In the genomic region with DNA sequence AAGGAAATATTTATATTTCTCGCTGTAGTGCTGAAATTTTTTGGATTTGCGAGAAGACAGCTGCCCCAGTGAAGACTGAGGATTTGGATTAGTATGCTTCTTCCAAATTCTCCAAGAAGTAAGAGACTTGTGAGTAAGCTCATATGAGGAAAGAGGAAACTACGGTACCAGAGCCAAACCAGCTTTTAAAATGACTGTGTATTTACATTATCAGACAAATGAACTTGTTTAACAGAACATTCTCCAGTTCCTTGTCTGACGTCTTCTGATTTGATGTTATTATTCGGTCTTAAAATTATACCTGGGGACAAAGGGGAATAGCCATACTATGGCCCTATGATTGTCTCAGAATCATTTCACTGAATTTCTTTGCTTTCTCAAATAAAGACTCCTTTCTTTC, we compare ENCODE assay signal across 38 cellular contexts. TPM values are rescaled to one million over a fixed set of nuclear protein-coding genes. Genes with fewer than 3 reads are reported as not detected.
DNase-seq lines count a peak whose midpoint lies in the region; ATAC-seq and TF ChIP-seq lines count a peak whose summit lies in the region.
"Had no signal": no experiment of that assay in that cellular context is flagged by ENCODE, and none has a peak within 500 bp of the region (broad histone marks: within the 10 kb centered on the region; RNA-seq: fewer than 3 reads in every experiment).

No MANE protein-coding gene starts in this region.

- intact Hi-C loops in dendritic cell treated with granulocyte-macrophage colony-stimulating factor and Interleukin-4, amounts not matched to agents 40 ng/mL and 50 ng/mL, for 4 days (cut with micrococcal nuclease) = loop anchor here (10.0 kb wide), 1 partner anchor 264 kb away; no protein-coding TSS in a partner anchor
- intact Hi-C loops in Calu3 (cut with micrococcal nuclease; ENCODE audit: unreplicated experiment) = loop anchor here (10.0 kb wide), 1 partner anchor 274 kb away; no protein-coding TSS in a partner anchor

- H3K9me3 Mint-ChIP-seq in dendritic cell treated with granulocyte-macrophage colony-stimulating factor and Interleukin-4, amounts not matched to agents 40 ng/mL and 50 ng/mL, for 4 days = peaks cover 9% of the 10 kb centered on the region
- no peaks in the 10 kb centered on the region for H3K9me3 Mint-ChIP-seq in Calu3 (ENCODE audit: low read depth, unreplicated experiment)
- H3K9me3 Mint-ChIP-seq: activated B cell treated with CpG ODN at 0.5 μM for 24 hours; activated CD4-positive, alpha-beta T cell treated with anti-CD3 and anti-CD28 coated beads, Interleukin-2, amount 10 ng/mL, durations not matched to agents 7 days and 5 days; effector memory CD8-positive, alpha-beta T cell; naive B cell; stimulated activated naive CD8-positive, alpha-beta T cell treated with anti-CD3 and anti-CD28 coated beads, Interleukin-15, amount 100 ng/mL, for 72 hours had no signal

- peak overlapping the region; percentile 23 for H3K4me3 Mint-ChIP-seq in dendritic cell treated with granulocyte-macrophage colony-stimulating factor and Interleukin-4, amounts not matched to agents 40 ng/mL and 50 ng/mL, for 4 days
- no peak overlapping the region for H3K4me3 Mint-ChIP-seq in Calu3 (ENCODE audit: low read depth, unreplicated experiment)
- H3K4me3 Mint-ChIP-seq: activated B cell treated with CpG ODN at 0.5 μM for 24 hours; activated CD4-positive, alpha-beta T cell treated with anti-CD3 and anti-CD28 coated beads, Interleukin-2, amount 10 ng/mL, durations not matched to agents 7 days and 5 days; activated naive CD8-positive, alpha-beta T cell; effector memory CD8-positive, alpha-beta T cell; naive B cell; stimulated activated naive CD8-positive, alpha-beta T cell treated with anti-CD3 and anti-CD28 coated beads, Interleukin-15, amount 100 ng/mL, for 72 hours had no signal

- no peaks in the 10 kb centered on the region for H3K27me3 Mint-ChIP-seq in dendritic cell treated with granulocyte-macrophage colony-stimulating factor and Interleukin-4, amounts not matched to agents 40 ng/mL and 50 ng/mL, for 4 days
- H3K27me3 Mint-ChIP-seq in Calu3 (ENCODE audit: unreplicated experiment) = no peaks in the 10 kb centered on the region

- H2AFZ ChIP-seq in osteoblast (ENCODE audit: low read length) = no peak overlapping the region

- H3K36me3 Mint-ChIP-seq in dendritic cell treated with granulocyte-macrophage colony-stimulating factor and Interleukin-4, amounts not matched to agents 40 ng/mL and 50 ng/mL, for 4 days (ENCODE audit: low read depth) = peaks cover 17% of the 10 kb centered on the region
- no peaks in the 10 kb centered on the region for H3K36me3 Mint-ChIP-seq in Calu3 (ENCODE audit: insufficient read depth, unreplicated experiment)
- H3K36me3 Mint-ChIP-seq: activated naive CD8-positive, alpha-beta T cell; naive B cell had no signal

- H4K20me1 ChIP-seq in osteoblast (ENCODE audit: insufficient read depth, low read length) = no peaks in the 10 kb centered on the region
- H4K20me1 ChIP-seq: BLaER1 had no signal

- TF ChIP-seq CTCF in osteoblast (IDR thresholded peaks at IDR 0.05; ENCODE audit: extremely low read depth, low read depth, low read length) = no peak
- TF ChIP-seq CTCF in Peyer's patch (IDR thresholded peaks at IDR 0.05) = no peak
- TF ChIP-seq CTCF in Calu3 (IDR thresholded peaks at IDR 0.05; ENCODE audit: unreplicated experiment) = no peak

- no TSS peak for BruUV-seq in Calu3 (replicated peaks; lab: Mats Ljungman, UMichigan)

- no peaks in the 10 kb centered on the region for H3K9me3 ChIP-seq in osteoblast (ENCODE audit: low read depth, low read length)
- no peaks in the 10 kb centered on the region for H3K9me3 ChIP-seq in Peyer's patch
- H3K9me3 ChIP-seq: BLaER1, colonic mucosa, heart right ventricle, neutrophil, right lobe of liver, SJSA1, thyroid gland, uterus had no signal

- CTCF ChIA-PET in Calu3 (lab: Charles Lee) = interaction anchor here (2.0 kb wide), 1 partner anchor 8 kb away, joined by 5 read pairs; no protein-coding TSS in a partner anchor

- H3K27me3 ChIP-seq in osteoblast (ENCODE audit: insufficient read depth, low read length) (no peaks in the 10 kb centered on the region), Peyer's patch (no peaks in the 10 kb centered on the region)
- H3K27me3 ChIP-seq: BLaER1, cardiac muscle cell, colonic mucosa, neutrophil, right lobe of liver, SJSA1, thyroid gland, uterus had no signal

- no peak for ATAC-seq in GM19023 (IDR thresholded peaks at IDR 0.05; ENCODE audit: unreplicated experiment)
- ATAC-seq: effector memory CD8-positive, alpha-beta T cell; heart right ventricle; HepG2; right lobe of liver; stimulated activated naive CD8-positive, alpha-beta T cell treated with anti-CD3 and anti-CD28 coated beads, Interleukin-15, amount 100 ng/mL, for 72 hours had no signal

- H3K4me2 ChIP-seq in osteoblast (ENCODE audit: insufficient read depth, low read length) = no peak overlapping the region
- H3K4me2 ChIP-seq: BLaER1 had no signal

- H3K36me3 ChIP-seq in osteoblast (ENCODE audit: insufficient read depth, low read length) = no peaks in the 10 kb centered on the region
- no peaks in the 10 kb centered on the region for H3K36me3 ChIP-seq in Peyer's patch
- H3K36me3 ChIP-seq: BLaER1, cardiac muscle cell, colonic mucosa, heart right ventricle, right lobe of liver, SJSA1, thyroid gland, uterus had no signal

- H3K4me1 Mint-ChIP-seq in dendritic cell treated with granulocyte-macrophage colony-stimulating factor and Interleukin-4, amounts not matched to agents 40 ng/mL and 50 ng/mL, for 4 days (ENCODE audit: low read depth) = peaks cover 15% of the 10 kb centered on the region
- H3K4me1 Mint-ChIP-seq in Calu3 (ENCODE audit: low read depth, unreplicated experiment) = peaks cover 11% of the 10 kb centered on the region
- H3K4me1 Mint-ChIP-seq: activated B cell treated with CpG ODN at 0.5 μM for 24 hours; activated CD4-positive, alpha-beta T cell treated with anti-CD3 and anti-CD28 coated beads, Interleukin-2, amount 10 ng/mL, durations not matched to agents 7 days and 5 days; naive B cell; stimulated activated naive CD8-positive, alpha-beta T cell treated with anti-CD3 and anti-CD28 coated beads, Interleukin-15, amount 100 ng/mL, for 72 hours had no signal

- H3K4me3 ChIP-seq in osteoblast (ENCODE audit: insufficient read depth, low read length) = no peak overlapping the region
- H3K4me3 ChIP-seq in Peyer's patch = no peak overlapping the region
- H3K4me3 ChIP-seq: BLaER1, cardiac muscle cell, colonic mucosa, heart right ventricle, right lobe of liver, SJSA1, thyroid gland, uterus had no signal

- H3K27ac ChIP-seq in osteoblast (ENCODE audit: low read depth, low read length) = no peak overlapping the region
- no peak overlapping the region for H3K27ac ChIP-seq in Peyer's patch
- H3K27ac ChIP-seq: BLaER1, cardiac muscle cell, colonic mucosa, heart right ventricle, neutrophil, right lobe of liver, SJSA1, thyroid gland, uterus had no signal

- no peak for TF ChIP-seq POLR2A in Peyer's patch (IDR thresholded peaks at IDR 0.05)

- no peaks in the 10 kb centered on the region for H3K79me2 ChIP-seq in osteoblast (ENCODE audit: insufficient read depth, low read length)

- H3K4me1 ChIP-seq in osteoblast (ENCODE audit: insufficient read depth, low read length) (no peaks in the 10 kb centered on the region), Peyer's patch (no peaks in the 10 kb centered on the region)
- H3K4me1 ChIP-seq: BLaER1, colonic mucosa, heart right ventricle, right lobe of liver, thyroid gland, uterus had no signal

- H3K27ac Mint-ChIP-seq in dendritic cell treated with granulocyte-macrophage colony-stimulating factor and Interleukin-4, amounts not matched to agents 40 ng/mL and 50 ng/mL, for 4 days = peak overlapping the region; percentile 69
- H3K27ac Mint-ChIP-seq in Calu3 (ENCODE audit: unreplicated experiment) = no peak overlapping the region
- H3K27ac Mint-ChIP-seq: activated B cell treated with CpG ODN at 0.5 μM for 24 hours; activated CD4-positive, alpha-beta T cell treated with anti-CD3 and anti-CD28 coated beads, Interleukin-2, amount 10 ng/mL, durations not matched to agents 7 days and 5 days; activated naive CD8-positive, alpha-beta T cell; effector memory CD8-positive, alpha-beta T cell; naive B cell; stimulated activated naive CD8-positive, alpha-beta T cell treated with anti-CD3 and anti-CD28 coated beads, Interleukin-15, amount 100 ng/mL, for 72 hours had no signal

- peak; percentile 18 to 35 for DNase-seq in AML-193 (lab: John Stamatoyannopoulos, UW)
- DNase-seq in M059J (ENCODE audit: low read depth) = peak; percentile 33
- peak; percentile 92 for DNase-seq in osteoblast (ENCODE audit: insufficient read length, low spot score, missing footprints)
- DNase-seq in Peyer's patch = no peak
- DNase-seq in Calu3 = no peak
- DNase-seq: ACHN; activated B cell treated with CpG ODN at 0.5 μM for 24 hours; activated CD4-positive, alpha-beta T cell treated with anti-CD3 and anti-CD28 coated beads, Interleukin-2, amount 10 ng/mL, durations not matched to agents 7 days and 5 days; activated effector memory CD4-positive, alpha-beta T cell treated with anti-CD3 and anti-CD28 coated beads, Interleukin-2, amount 50 U/mL, for 16 hours; anterior cingulate cortex; colonic mucosa; effector memory CD8-positive, alpha-beta T cell; foreskin melanocyte; heart right ventricle; midbrain; naive B cell; NCI-H1105; NCI-H187 treated with DMSO at 0.1 percent for 48 hours; NCI-H524; right lobe of liver; stimulated activated CD4-positive, alpha-beta T cell treated with anti-CD3 and anti-CD28 coated beads, Interleukin-2, amount 100 ng/mL, for 48 hours; stimulated activated naive CD8-positive, alpha-beta T cell treated with anti-CD3 and anti-CD28 coated beads, Interleukin-15, amount 100 ng/mL, for 72 hours; T1000; thyroid gland; uterus had no signal

RNA-seq across cellular contexts. Expression of a gene that starts 8.0 kb away (rescaled TPM):
- total RNA-seq in M059J (2014; rRNA removed; shearing (Covaris generic)) = 0.12 and 0.15 TPM in 2 replicates
- not detected in 2 replicates for total RNA-seq in osteoblast
- not detected for total RNA-seq in Peyer's patch
- not detected in 2 replicates for total RNA-seq in Calu3 (2022)
- total RNA-seq: activated B cell treated with CpG ODN at 0.5 μM for 24 hours; activated CD8-positive, alpha-beta memory T cell treated with anti-CD3 and anti-CD28 coated beads for 36 hours; cardiac muscle cell; colonic mucosa; HepG2; kidney epithelial cell; LHCN-M2; right lobe of liver; SJSA1; uterus had no signal

RNA-seq across cellular contexts. Expression of a gene that starts 12.1 kb away (rescaled TPM):
- 0.07 TPM in 1 of 2 replicates, not detected in the other for total RNA-seq in M059J (2014; rRNA removed; shearing (Covaris generic))
- not detected in 2 replicates for total RNA-seq in osteoblast
- total RNA-seq in Peyer's patch = 1 to 10 TPM in 1 of 4 donors, not detected in 3; 2.5 TPM
- not detected in 2 replicates for total RNA-seq in Calu3 (2022)
- total RNA-seq: activated B cell treated with CpG ODN at 0.5 μM for 24 hours; activated CD4-positive, alpha-beta T cell treated with anti-CD3 and anti-CD28 coated beads, Interleukin-2, amount 10 ng/mL, durations not matched to agents 7 days and 5 days; activated CD8-positive, alpha-beta memory T cell treated with anti-CD3 and anti-CD28 coated beads for 36 hours; cardiac muscle cell; HepG2; kidney epithelial cell; LHCN-M2; lower leg skin; posterior vena cava; right lobe of liver; SJSA1; thyroid gland had no signal

RNA-seq across cellular contexts. Expression of a gene that starts 19.5 kb away (rescaled TPM):
- total RNA-seq in M059J (2014; rRNA removed; shearing (Covaris generic)) = not detected in 2 replicates
- total RNA-seq in osteoblast (not detected in 2 replicates), Peyer's patch (not detected), Calu3 (2022) (not detected in 2 replicates)
- total RNA-seq: activated B cell treated with CpG ODN at 0.5 μM for 24 hours; activated CD4-positive, alpha-beta T cell treated with anti-CD3 and anti-CD28 coated beads, Interleukin-2, amount 10 ng/mL, durations not matched to agents 7 days and 5 days; activated CD8-positive, alpha-beta memory T cell treated with anti-CD3 and anti-CD28 coated beads for 36 hours; colonic mucosa; heart right ventricle; HepG2; kidney epithelial cell; LHCN-M2; lower leg skin; posterior vena cava; SJSA1; thyroid gland had no signal

RNA-seq across cellular contexts. Expression of a gene that starts 47.2 kb away (rescaled TPM):
- not detected in 2 replicates for total RNA-seq in M059J (2014; rRNA removed; shearing (Covaris generic))
- total RNA-seq in osteoblast (0.29 and 0.72 TPM in 2 replicates), Peyer's patch (10 to 100 TPM in 1 of 4 donors, not detected in 3; 10.7 TPM), Calu3 (2022) (not detected in 2 replicates)
- total RNA-seq: activated B cell treated with CpG ODN at 0.5 μM for 24 hours; activated CD8-positive, alpha-beta memory T cell treated with anti-CD3 and anti-CD28 coated beads for 36 hours; cardiac muscle cell; HepG2; kidney epithelial cell; LHCN-M2; SJSA1 had no signal

Comparison
In these comparisons a context has a peak if more than half of its experiments do, and no peak if none do; other contexts are left out.
1. DNase-seq: peak in AML-193 (2 of 2), M059J (single experiment) and osteoblast (single experiment); none in Peyer's patch (0 of 3) and Calu3 (single experiment).